In the genomic region with DNA sequence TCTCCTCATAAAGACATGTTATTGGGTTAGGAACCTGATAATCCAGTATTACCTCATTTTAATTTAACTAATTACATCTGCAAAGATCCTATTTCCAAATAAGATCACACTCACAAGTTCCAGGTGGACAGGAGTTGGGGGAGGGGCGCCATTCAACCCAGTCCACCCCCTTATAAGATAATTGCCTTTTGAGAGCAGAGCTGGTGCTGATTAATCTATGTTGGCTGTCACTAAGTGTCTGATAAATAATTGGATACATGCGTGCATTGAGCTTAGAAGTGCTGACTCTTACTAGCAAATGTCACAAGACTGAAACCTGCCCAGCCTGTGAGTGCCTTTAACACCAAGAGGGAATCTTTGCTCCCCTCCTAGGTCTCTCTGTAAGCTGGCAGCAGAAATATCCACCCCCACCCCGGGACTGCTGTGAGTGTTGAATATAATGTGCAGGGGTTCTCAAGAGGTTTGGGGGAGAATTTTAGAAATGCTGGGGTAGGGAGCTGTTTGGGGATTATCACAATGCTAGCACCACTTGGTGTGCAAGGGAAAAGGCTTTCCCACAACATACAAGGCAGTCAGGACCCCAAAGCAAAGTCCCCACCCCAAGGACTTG, we compare ENCODE assay signal across 28 cellular contexts.
DNase-seq lines count a peak whose midpoint lies in the region; ATAC-seq and TF ChIP-seq lines count a peak whose summit lies in the region.
"Had no signal": no experiment of that assay in that cellular context is flagged by ENCODE, and none has a peak within 500 bp of the region (broad histone marks: within the 10 kb centered on the region; RNA-seq: fewer than 3 reads in every experiment).

No MANE protein-coding gene starts in this region.

- H3K27ac ChIP-seq in SK-N-SH (ENCODE audit: low read depth in 2 of 2, low read length in 1 of 2): peak overlapping the region in 1 of 2 experiments; percentile 65; a peak in 2 of 4 replicates
- H3K27ac ChIP-seq in endodermal cell (ENCODE audit: low read depth, low read length): no peak overlapping the region
- no peak overlapping the region for H3K27ac ChIP-seq in sigmoid colon
- H3K27ac ChIP-seq: A549, esophagus squamous epithelium, pancreas, thoracic aorta had no signal

- H3K79me2 ChIP-seq in SK-N-SH (ENCODE audit: insufficient read depth): no peaks in the 10 kb centered on the region

- TF ChIP-seq CTCF in SK-N-SH (IDR thresholded peaks at IDR 0.05): no peak
- no peak for TF ChIP-seq CTCF in endodermal cell (conservative IDR thresholded peaks at IDR 0.05)
- no peak for TF ChIP-seq CTCF in sigmoid colon (IDR thresholded peaks at IDR 0.05)

- peaks cover 21% of the 10 kb centered on the region for H3K4me1 Mint-ChIP-seq in endodermal cell
- H3K4me1 Mint-ChIP-seq: activated CD4-positive, alpha-beta T cell treated with anti-CD3 and anti-CD28 coated beads for 36 hours; central memory CD8-positive, alpha-beta T cell had no signal

- H3K4me1 ChIP-seq in SK-N-SH (ENCODE audit: control insufficient read depth in 1 of 2, insufficient read depth in 2 of 2, low read depth in 1 of 2, low read length in 1 of 2): peaks cover 0 to 13% of the 10 kb centered on the region in 2 experiments; a peak in 1 of 4 replicates
- no peaks in the 10 kb centered on the region for H3K4me1 ChIP-seq in endodermal cell (ENCODE audit: control insufficient read depth, insufficient read depth, low read length)
- peaks cover 0 to under 1% (median 0%) of the 10 kb centered on the region in 4 donors for H3K4me1 ChIP-seq in sigmoid colon
- H3K4me1 ChIP-seq: pancreas had no signal

- no peak overlapping the region for H3K4me3 ChIP-seq in SK-N-SH (ENCODE audit: low read depth in 2 of 2, low read length in 1 of 2)
- H3K4me3 ChIP-seq in endodermal cell (ENCODE audit: low read length): no peak overlapping the region
- H3K4me3 ChIP-seq in sigmoid colon: no peak overlapping the region
- H3K4me3 ChIP-seq: A549, esophagus squamous epithelium, lung, pancreas, thoracic aorta had no signal

- TF ChIP-seq EP300 in SK-N-SH (IDR thresholded peaks at IDR 0.05; ENCODE audit: borderline replicate concordance in 1 of 2, low read depth in 1 of 2, low read length in 1 of 2): peak in 1 of 2 experiments; percentile 46; a peak in 1 of 4 replicates
- no peak for TF ChIP-seq EP300 in sigmoid colon (IDR thresholded peaks at IDR 0.05)

- no peak overlapping the region for H3K4me3 Mint-ChIP-seq in endodermal cell
- H3K4me3 Mint-ChIP-seq: activated CD4-positive, alpha-beta T cell treated with anti-CD3 and anti-CD28 coated beads for 36 hours; activated naive CD4-positive, alpha-beta T cell treated with anti-CD3 and anti-CD28 coated beads for 36 hours; activated T-cell treated with anti-CD3 and anti-CD28 coated beads, Interleukin-2, amount 50 U/mL, for 4 hours; central memory CD8-positive, alpha-beta T cell; neural crest cell had no signal

- H3K9me3 ChIP-seq in SK-N-SH: no peaks in the 10 kb centered on the region
- H3K9me3 ChIP-seq in endodermal cell (ENCODE audit: control insufficient read depth, low read length): peaks cover 9% of the 10 kb centered on the region
- H3K9me3 ChIP-seq in sigmoid colon: no peaks in the 10 kb centered on the region
- H3K9me3 ChIP-seq: A549, esophagus squamous epithelium, pancreas, thoracic aorta had no signal

- peaks cover 6% of the 10 kb centered on the region for H3K9me3 Mint-ChIP-seq in endodermal cell
- H3K9me3 Mint-ChIP-seq: activated naive CD4-positive, alpha-beta T cell treated with anti-CD3 and anti-CD28 coated beads for 36 hours; activated T-cell treated with anti-CD3 and anti-CD28 coated beads, Interleukin-2, amount 50 U/mL, for 4 hours; central memory CD8-positive, alpha-beta T cell had no signal

- no peaks in the 10 kb centered on the region for H4K20me1 ChIP-seq in SK-N-SH (ENCODE audit: insufficient read depth)

- H3K36me3 ChIP-seq in SK-N-SH (replicated peaks in 1 of 2; ENCODE audit: control insufficient read depth in 1 of 2, insufficient read depth in 2 of 2, low read length in 1 of 2): no peaks in the 10 kb centered on the region
- H3K36me3 ChIP-seq in endodermal cell (ENCODE audit: control insufficient read depth, insufficient read depth, low read length): no peaks in the 10 kb centered on the region
- H3K36me3 ChIP-seq in sigmoid colon: no peaks in the 10 kb centered on the region
- H3K36me3 ChIP-seq: esophagus squamous epithelium, pancreas, thoracic aorta had no signal

- H3K27ac Mint-ChIP-seq in endodermal cell: no peak overlapping the region
- H3K27ac Mint-ChIP-seq: activated CD4-positive, alpha-beta T cell treated with anti-CD3 and anti-CD28 coated beads for 36 hours; activated naive CD4-positive, alpha-beta T cell treated with anti-CD3 and anti-CD28 coated beads for 36 hours had no signal

- intact Hi-C loops in sigmoid colon (cut with DNase I): no loop called here

- no peaks in the 10 kb centered on the region for H3F3A ChIP-seq in SK-N-SH (replicated peaks; ENCODE audit: insufficient read depth)

- DNase-seq in SK-N-SH (no peak), NCI-H82 treated with DMSO at 0.1 percent for 48 hours (lab: John Stamatoyannopoulos, UW; ENCODE audit: unreplicated experiment) (peak; percentile 94), endodermal cell (peak; percentile 13), sigmoid colon (peak; percentile 13), DMS114 treated with DMSO at 0.1 percent for 48 hours (lab: John Stamatoyannopoulos, UW; ENCODE audit: unreplicated experiment) (no peak), T-helper 1 cell (no peak)
- DNase-seq: activated CD4-positive, alpha-beta T cell treated with anti-CD3 and anti-CD28 coated beads for 36 hours; activated naive CD4-positive, alpha-beta T cell treated with anti-CD3 and anti-CD28 coated beads for 36 hours; activated T-cell treated with anti-CD3 and anti-CD28 coated beads, Interleukin-2, amount 50 U/mL, for 4 hours; Calu3; dermis blood vessel endothelial cell; esophagus squamous epithelium; MM.1S; NCI-H1436 treated with DMSO at 0.1 percent for 48 hours; NCI-H2107; NK-92 treated with Interleukin-12 subunit alpha and Interleukin-12 subunit beta, amount 100 ng/mL, for 24 hours; pancreas; stimulated activated CD4-positive, alpha-beta T cell treated with anti-CD3 and anti-CD28 coated beads, Interleukin-1b, Interleukin-23, amount 100 ng/mL, for 48 hours; stimulated activated naive CD8-positive, alpha-beta T cell treated with anti-CD3 and anti-CD28 coated beads, Interleukin-15, Interleukin-2, amounts not matched to agents 100 U/mL and 50 U/mL, for 24 hours had no signal

- H3K27me3 ChIP-seq in SK-N-SH (ENCODE audit: insufficient read depth) (peaks cover 12% of the 10 kb centered on the region; the same call in 1 of the 2 replicates), endodermal cell (ENCODE audit: control insufficient read depth, insufficient read depth, low read length, poor library complexity, severe bottlenecking) (no peaks in the 10 kb centered on the region), sigmoid colon (peaks cover 0 to 46% (median 14%) of the 10 kb centered on the region in 3 donors)
- H3K27me3 ChIP-seq: pancreas had no signal

- POLR2A ChIA-PET in SK-N-SH (lab: Yijun Ruan, JAX): no interaction called here

- peaks cover 39% of the 10 kb centered on the region for H3K27me3 Mint-ChIP-seq in endodermal cell (ENCODE audit: insufficient read depth)

- H3K4me2 ChIP-seq in SK-N-SH: no peak overlapping the region
- H3K4me2 ChIP-seq: A549 had no signal

- no peak for ATAC-seq in SK-N-SH treated with all-trans-retinoic acid at 6 μM for 48 hours
- no peak for ATAC-seq in HG03457 (IDR thresholded peaks at IDR 0.05; ENCODE audit: unreplicated experiment)
- ATAC-seq: A549; activated CD4-positive, alpha-beta T cell treated with anti-CD3 and anti-CD28 coated beads for 36 hours; activated T-cell treated with anti-CD3 and anti-CD28 coated beads, Interleukin-2, amount 50 U/mL, for 4 hours; HCT116; pancreas; Right ventricle myocardium inferior; stimulated activated naive CD8-positive, alpha-beta T cell treated with anti-CD3 and anti-CD28 coated beads, Interleukin-15, Interleukin-2, amounts not matched to agents 100 U/mL and 50 U/mL, for 24 hours had no signal

- no peaks in the 10 kb centered on the region for H3K9me2 ChIP-seq in SK-N-SH

- no peak overlapping the region for H2AFZ ChIP-seq in SK-N-SH (ENCODE audit: low read depth)

- H3K36me3 Mint-ChIP-seq in endodermal cell (ENCODE audit: low read depth): no peaks in the 10 kb centered on the region

- CTCF ChIA-PET in SK-N-SH (lab: Yijun Ruan, JAX): interaction anchor here (1.4 to 1.5 kb wide), 2 partner anchors 13 to 39 kb away, joined by 3 to 4 read pairs; no protein-coding TSS in a partner anchor

- 47% methylated on average over 3 of the region's 3 CpGs for WGBS in SK-N-SH (ENCODE audit: low lambda C conversion rate)
- WGBS in endodermal cell (ENCODE audit: insufficient coverage in 1 of 2, insufficient read length in 1 of 2), 2 experiments: 93% methylated on average over 3 of the region's 3 CpGs; no CpG with 5 or more reads in 1 of the 2 experiments
- 86 to 90% methylated on average over 3 of the region's 3 CpGs for WGBS in sigmoid colon, 2 donors

- TF ChIP-seq POLR2A in sigmoid colon (IDR thresholded peaks at IDR 0.05): no peak

- H3K9ac ChIP-seq in SK-N-SH: no peak overlapping the region
- H3K9ac ChIP-seq in endodermal cell (ENCODE audit: extremely low read depth, low read length, poor library complexity, severe bottlenecking): no peak overlapping the region

- TF ChIP-seq RAD21 in SK-N-SH (IDR thresholded peaks at IDR 0.05; ENCODE audit: low read length): no peak

TF ChIP-seq in SK-N-SH, 30 proteins besides CTCF, POLR2A, EP300 and RAD21:
- no peak for TF ChIP-seq EZH2phosphoT487 (IDR thresholded peaks at IDR 0.05; ENCODE audit: borderline replicate concordance, low read depth)
- no peak for TF ChIP-seq NRF1 (IDR thresholded peaks at IDR 0.05; ENCODE audit: low read depth, low read length)
- peak; percentile 0 for TF ChIP-seq GATA2 (CRISPR knock-in tag; IDR thresholded peaks at IDR 0.05)
- TF ChIP-seq YY1 (IDR thresholded peaks at IDR 0.05; ENCODE audit: low read depth): no peak
- 0 out of 2 replicates have a peak, but pooled peaks have one; percentile 29 for TF ChIP-seq RCOR1 (IDR thresholded peaks at IDR 0.05; ENCODE audit: low read length)
- no peak for TF ChIP-seq POLR2AphosphoS5 (IDR thresholded peaks at IDR 0.05; ENCODE audit: low read depth, low read length)
- no peak for TF ChIP-seq TAF1 (IDR thresholded peaks at IDR 0.05; ENCODE audit: borderline replicate concordance, low read depth, low read length)
TF ChIP-seq in SK-N-SH: peak in this region for 2.

TF ChIP-seq in SK-N-SH treated with all-trans-retinoic acid at 6 μM for 48 hours, 23 proteins besides CTCF, POLR2A, EP300 and RAD21:
- no peak for TF ChIP-seq TOX (CRISPR knock-in tag; IDR thresholded peaks at IDR 0.05; ENCODE audit: borderline replicate concordance)
- TF ChIP-seq ZNF8 (CRISPR knock-in tag; IDR thresholded peaks at IDR 0.05): no peak

Comparison
In these comparisons a context has a peak if more than half of its experiments do, and no peak if none do; other contexts are left out.
1. DNase-seq: peak in NCI-H82 treated with DMSO at 0.1 percent for 48 hours (single experiment), endodermal cell (single experiment) and sigmoid colon (single experiment); none in SK-N-SH (single experiment), DMS114 treated with DMSO at 0.1 percent for 48 hours (single experiment) and T-helper 1 cell (0 of 5).